11 cellular contexts compared by ENCODE assay signal in the genomic region with DNA sequence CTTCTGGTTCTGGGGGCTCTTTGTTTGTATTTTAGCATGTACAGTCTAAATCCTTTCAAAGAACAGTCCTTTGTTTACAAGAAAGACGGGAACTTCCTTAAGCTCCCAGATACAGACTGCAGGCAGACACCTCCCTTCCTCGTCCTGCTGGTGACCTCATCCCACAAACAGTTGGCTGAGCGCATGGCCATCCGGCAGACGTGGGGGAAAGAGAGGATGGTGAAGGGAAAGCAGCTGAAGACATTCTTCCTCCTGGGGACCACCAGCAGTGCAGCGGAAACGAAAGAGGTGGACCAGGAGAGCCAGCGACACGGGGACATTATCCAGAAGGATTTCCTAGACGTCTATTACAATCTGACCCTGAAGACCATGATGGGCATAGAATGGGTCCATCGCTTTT. TPM values are rescaled to one million over a fixed set of nuclear protein-coding genes. Genes with fewer than 3 reads are reported as not detected.
DNase-seq lines count a peak whose midpoint lies in the region; ATAC-seq and TF ChIP-seq lines count a peak whose summit lies in the region.
"Had no signal": no experiment of that assay in that cellular context is flagged by ENCODE, and none has a peak within 500 bp of the region (broad histone marks: within the 10 kb centered on the region; RNA-seq: fewer than 3 reads in every experiment).

No MANE protein-coding gene starts in this region.

- H3K4me1 Mint-ChIP-seq in endothelial cell (ENCODE audit: unreplicated experiment): peaks cover 48% of the 10 kb centered on the region

- H3K36me3 ChIP-seq in muscle layer of colon (ENCODE audit: insufficient read depth, low read length) (no peaks in the 10 kb centered on the region), Karpas-422 (ENCODE audit: insufficient read depth, low read length) (no peaks in the 10 kb centered on the region)

- no peaks in the 10 kb centered on the region for H3K9me2 ChIP-seq in Karpas-422 (replicated peaks; ENCODE audit: insufficient read depth, low read length)

- peaks cover 7% of the 10 kb centered on the region for H3K27me3 Mint-ChIP-seq in endothelial cell (ENCODE audit: unreplicated experiment)

- no peaks in the 10 kb centered on the region for H3K9me3 Mint-ChIP-seq in endothelial cell (ENCODE audit: unreplicated experiment)
- H3K9me3 Mint-ChIP-seq: activated T-cell treated with anti-CD3 and anti-CD28 coated beads, Interleukin-2, amount 50 U/mL, for 4 hours had no signal

- H3K9me3 ChIP-seq in muscle layer of colon (ENCODE audit: low read length): no peaks in the 10 kb centered on the region
- H3K9me3 ChIP-seq in Karpas-422 (ENCODE audit: low read length): no peaks in the 10 kb centered on the region

- H3K27me3 ChIP-seq in muscle layer of colon (ENCODE audit: control insufficient read depth in 1 of 2, insufficient read depth in 2 of 2, low read length in 2 of 2) (no peaks in the 10 kb centered on the region), Karpas-422 (ENCODE audit: low read length) (no peaks in the 10 kb centered on the region)

- H3K4me3 ChIP-seq in muscle layer of colon (ENCODE audit: low read depth in 1 of 2, low read length in 2 of 2): peak overlapping the region in 1 of 2 donors; percentile 35
- H3K4me3 ChIP-seq in Karpas-422 (ENCODE audit: low read length): no peak overlapping the region

- peaks cover 45% of the 10 kb centered on the region for H3K36me3 Mint-ChIP-seq in endothelial cell (ENCODE audit: low read depth, unreplicated experiment)

- no peaks in the 10 kb centered on the region for H4K20me1 ChIP-seq in Karpas-422 (ENCODE audit: insufficient read depth, low read depth, low read length)

- H3K27ac ChIP-seq in muscle layer of colon (ENCODE audit: low read depth, low read length): peak overlapping the region; percentile 63
- H3K27ac ChIP-seq in substantia nigra (ENCODE audit: low read depth, low read length, poor library complexity, severe bottlenecking): no peak overlapping the region
- no peak overlapping the region for H3K27ac ChIP-seq in Karpas-422 (ENCODE audit: low read length)

- ATAC-seq in HG03196 (IDR thresholded peaks at IDR 0.05; ENCODE audit: unreplicated experiment): no peak
- ATAC-seq: activated T-cell treated with anti-CD3 and anti-CD28 coated beads, Interleukin-2, amount 50 U/mL, for 4 hours had no signal

- no peaks in the 10 kb centered on the region for H3K79me2 ChIP-seq in Karpas-422 (ENCODE audit: low read length)

- H2AFZ ChIP-seq in Karpas-422 (ENCODE audit: low read length): no peak overlapping the region

- peak overlapping the region; percentile 98 for H3K27ac Mint-ChIP-seq in endothelial cell (ENCODE audit: unreplicated experiment)

- no peak overlapping the region for H3K9ac ChIP-seq in muscle layer of colon (ENCODE audit: low read length)
- H3K9ac ChIP-seq in Karpas-422 (ENCODE audit: low read length): no peak overlapping the region

- H3K4me1 ChIP-seq in muscle layer of colon (ENCODE audit: insufficient read depth, low read length) (peaks cover 27% of the 10 kb centered on the region), Karpas-422 (ENCODE audit: low read length) (peaks cover 7% of the 10 kb centered on the region)

- no peak for TF ChIP-seq CTCF in endothelial cell (IDR thresholded peaks at IDR 0.05; ENCODE audit: unreplicated experiment)

- H3K4me2 ChIP-seq in Karpas-422 (ENCODE audit: low read depth, low read length, poor library complexity, severe bottlenecking): no peak overlapping the region

- peak overlapping the region; percentile 91 for H3K4me3 Mint-ChIP-seq in endothelial cell (ENCODE audit: unreplicated experiment)
- H3K4me3 Mint-ChIP-seq: activated T-cell treated with anti-CD3 and anti-CD28 coated beads, Interleukin-2, amount 50 U/mL, for 4 hours had no signal

- DNase-seq in AG20443 (ENCODE audit: low spot score) (peak; percentile 63), NCI-H2029 treated with DMSO at 0.1 percent for 48 hours (lab: John Stamatoyannopoulos, UW) (peak; percentile 86), endothelial cell (ENCODE audit: low spot score) (peak; percentile 52), activated gamma-delta T cell treated with Interleukin-2 at 50 U/mL for 16 hours (no peak), substantia nigra (lab: John Stamatoyannopoulos, UW) (no peak), Karpas-422 (no peak)
- DNase-seq: activated T-cell treated with anti-CD3 and anti-CD28 coated beads, Interleukin-2, amount 50 U/mL, for 4 hours; GOT3 had no signal

RNA-seq across cellular contexts. Expression of gene B3GALT5, which starts 47.9 kb away (rescaled TPM):
- total RNA-seq in endothelial cell (ENCODE audit: unreplicated experiment): 7.3 TPM
- not detected in 2 replicates for total RNA-seq in Karpas-422 (2014; rRNA removed; shearing (Covaris generic); ENCODE audit: low replicate concordance)
- total RNA-seq: G401 had no signal

Comparison
In these comparisons a context has a peak if more than half of its experiments do, and no peak if none do; other contexts are left out.
1. DNase-seq: peak in AG20443 (single experiment), NCI-H2029 treated with DMSO at 0.1 percent for 48 hours (single experiment) and endothelial cell (single experiment); none in activated gamma-delta T cell treated with Interleukin-2 at 50 U/mL for 16 hours (single experiment), substantia nigra (0 of 49) and Karpas-422 (single experiment).